25 cellular contexts compared by ENCODE assay signal in the genomic region with DNA sequence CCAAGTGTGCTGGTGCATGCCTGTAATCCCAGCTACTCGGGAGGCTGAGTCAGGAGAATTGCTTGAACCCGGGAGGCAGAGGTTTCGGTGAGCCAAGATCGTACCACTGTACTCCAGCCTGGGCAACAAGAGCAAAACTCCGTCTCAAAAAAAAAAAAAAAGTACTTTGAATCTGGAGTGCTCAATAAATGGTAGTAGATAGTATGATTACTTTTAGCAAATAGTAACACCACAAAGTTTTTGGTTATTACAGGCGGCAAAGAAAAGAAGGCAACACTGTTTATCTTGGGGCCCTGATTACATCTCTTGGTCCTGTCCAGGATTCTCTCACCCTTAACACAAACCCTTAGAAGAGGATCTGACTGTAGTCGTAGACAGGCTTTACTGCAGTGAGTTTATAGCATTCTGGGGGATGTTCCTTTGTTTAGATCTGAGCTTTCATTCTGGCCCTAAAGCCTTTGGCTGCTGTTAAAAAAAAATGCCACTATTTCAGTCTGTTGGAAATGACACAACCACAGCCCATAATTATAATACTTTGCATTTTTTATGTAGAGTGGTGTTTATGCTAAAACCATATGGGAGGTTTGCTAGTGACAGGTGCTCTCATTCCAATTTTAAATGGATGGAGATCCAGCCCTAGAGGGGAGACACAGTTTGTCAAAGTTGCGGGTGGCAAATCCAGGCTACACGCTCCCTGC.
DNase-seq lines count a peak whose midpoint lies in the region; ATAC-seq, FAIRE-seq and TF ChIP-seq lines count a peak whose summit lies in the region.
"Had no signal": no experiment of that assay in that cellular context is flagged by ENCODE, and none has a peak within 500 bp of the region (broad histone marks: within the 10 kb centered on the region; RNA-seq: fewer than 3 reads in every experiment).

No MANE protein-coding gene starts in this region.

- no peak for ATAC-seq in HepG2
- ATAC-seq in right lobe of liver: no peak
- ATAC-seq in HG03196 (IDR thresholded peaks at IDR 0.05; ENCODE audit: unreplicated experiment): no peak
- no peak for ATAC-seq in HG02938 (IDR thresholded peaks at IDR 0.05; ENCODE audit: unreplicated experiment)
- no peak for ATAC-seq in HG03097 (IDR thresholded peaks at IDR 0.05; ENCODE audit: low FRiP score, unreplicated experiment)
- ATAC-seq: CD8-positive, alpha-beta T cell; HCT116 had no signal

- TF ChIP-seq EP300 in HepG2 (IDR thresholded peaks at IDR 0.05; ENCODE audit: low read depth in 2 of 2, low read length in 2 of 2): no peak
- no peak for TF ChIP-seq EP300 in HepG2 (CRISPR knock-in tag; IDR thresholded peaks at IDR 0.05; ENCODE audit: borderline replicate concordance)

- H3K9me3 ChIP-seq in HepG2 (ENCODE audit: low read length) (no peaks in the 10 kb centered on the region), right lobe of liver (no peaks in the 10 kb centered on the region)
- H3K9me3 ChIP-seq: Peyer's patch had no signal

- peaks cover 100% of the 10 kb centered on the region for H3K4me1 ChIP-seq in HepG2 (ENCODE audit: insufficient read depth, low read length)
- H3K4me1 ChIP-seq in right lobe of liver: no peaks in the 10 kb centered on the region

- peak overlapping the region; percentile 73 for H3K4me2 ChIP-seq in HepG2 (ENCODE audit: low read depth, low read length)

- CTCF ChIA-PET in HepG2 (lab: Yijun Ruan, JAX; ENCODE audit: low intra/inter-chr PET ratio, low total read pairs): no interaction called here

- no peak overlapping the region for H2AFZ ChIP-seq in HepG2 (ENCODE audit: low read length)

- intact Hi-C loops in HepG2 (cut with micrococcal nuclease; ENCODE audit: unreplicated experiment): loop anchor here (2.0 kb wide), 1 partner anchor 34 kb away; no protein-coding TSS in a partner anchor
- intact Hi-C loops in right lobe of liver (cut with DNase I): no loop called here

- peak overlapping the region; percentile 61 for H3K4me3 Mint-ChIP-seq in type B pancreatic cell
- H3K4me3 Mint-ChIP-seq: CD8-positive, alpha-beta T cell; IgD-negative memory B cell had no signal

- H3K4me3 ChIP-seq in HepG2 (replicated peaks in 1 of 3; ENCODE audit: insufficient read depth in 1 of 3, low read depth in 2 of 3, low read length in 3 of 3): peak overlapping the region in 1 of 3 experiments; percentile 14; a peak in 1 of 6 replicates
- H3K4me3 ChIP-seq in right lobe of liver: no peak overlapping the region
- H3K4me3 ChIP-seq: Peyer's patch had no signal

- peak overlapping the region; percentile 42 for H3K9ac ChIP-seq in HepG2 (ENCODE audit: insufficient read depth, low read depth, low read length)

- POLR2A ChIA-PET in HepG2 (lab: Yijun Ruan, JAX): interaction anchor here (1.4 kb wide), 1 partner anchor 30 kb away, joined by 3 read pairs; no protein-coding TSS in a partner anchor

- no peak for TF ChIP-seq RAD21 in HepG2 (CRISPR knock-in tag; IDR thresholded peaks at IDR 0.05)

- H3K36me3 ChIP-seq in HepG2 (replicated peaks in 1 of 2; ENCODE audit: control insufficient read depth in 1 of 2, insufficient read depth in 2 of 2, low read length in 2 of 2) (no peaks in the 10 kb centered on the region), right lobe of liver (no peaks in the 10 kb centered on the region)
- H3K36me3 ChIP-seq: Peyer's patch had no signal

- H3K36me3 Mint-ChIP-seq in type B pancreatic cell: no peaks in the 10 kb centered on the region
- H3K36me3 Mint-ChIP-seq: CD8-positive, alpha-beta T cell; IgD-negative memory B cell had no signal

- H3K27ac Mint-ChIP-seq in type B pancreatic cell: peak overlapping the region; percentile 90
- H3K27ac Mint-ChIP-seq: CD8-positive, alpha-beta T cell; IgD-negative memory B cell had no signal

- H3K9me3 Mint-ChIP-seq in type B pancreatic cell: no peaks in the 10 kb centered on the region
- H3K9me3 Mint-ChIP-seq: CD8-positive, alpha-beta T cell; IgD-negative memory B cell had no signal

- 88% methylated on average over 9 of the region's 9 CpGs for WGBS in HepG2 (ENCODE audit: low lambda C conversion rate)
- 98% methylated on average over 5 of the region's 9 CpGs for WGBS in right lobe of liver (ENCODE audit: insufficient coverage, low coverage, low lambda C conversion rate, missing lambda C conversion rate)

- peaks cover 22% of the 10 kb centered on the region for H3K4me1 Mint-ChIP-seq in type B pancreatic cell (ENCODE audit: unreplicated experiment)

- TF ChIP-seq POLR2A in HepG2 (IDR thresholded peaks at IDR 0.05; ENCODE audit: insufficient read depth in 1 of 2, low read depth in 2 of 2, low read length in 2 of 2): no peak
- TF ChIP-seq POLR2A in right lobe of liver (IDR thresholded peaks at IDR 0.05): no peak

- H3K27me3 Mint-ChIP-seq in type B pancreatic cell: no peaks in the 10 kb centered on the region
- H3K27me3 Mint-ChIP-seq: IgD-negative memory B cell had no signal

- in situ Hi-C loops in HepG2 (cut with HindIII; ENCODE audit: extremely low pct_ligation_motif_present, low pct_unique_long_range_greater_than_20kb): no loop called here

- H3K27ac ChIP-seq in HepG2 (ENCODE audit: extremely low read length, insufficient read depth, low read length): peak overlapping the region; percentile 72
- H3K27ac ChIP-seq in right lobe of liver: no peak overlapping the region
- peak overlapping the region; percentile 52 for H3K27ac ChIP-seq in VCaP
- H3K27ac ChIP-seq: Peyer's patch had no signal

- FAIRE-seq in HepG2 (lab: Jason Lieb, UNC): no peak
- FAIRE-seq: H1 had no signal

- no peak for DNase-seq in HepG2 (ENCODE audit: low spot score)
- no peak for DNase-seq in right lobe of liver
- peak; percentile 25 for DNase-seq in left kidney (ENCODE audit: low read depth, low spot score)
- DNase-seq in type B pancreatic cell (ENCODE audit: extremely low spot score, unreplicated experiment): no peak
- DNase-seq: AML-193; Calu3; CD8-positive, alpha-beta T cell; EL; GF-D8; Karpas-422; MV-4-11; NCI-H1105 treated with DMSO at 0.1 percent for 48 hours; NCI-H187; NCI-H2107; NCI-H2227 treated with DMSO at 0.1 percent for 48 hours; NCI-H510A; NCI-H82; Peyer's patch had no signal

- no peaks in the 10 kb centered on the region for H4K20me1 ChIP-seq in HepG2 (ENCODE audit: insufficient read depth, low read length)

- BruUV-seq in HepG2 (replicated peaks; lab: Mats Ljungman, UMichigan): no TSS peak

- no peak for TF ChIP-seq CTCF in HepG2 (CRISPR knock-in tag; IDR thresholded peaks at IDR 0.05)
- TF ChIP-seq CTCF in right lobe of liver (IDR thresholded peaks at IDR 0.05): no peak
- TF ChIP-seq CTCF in VCaP (conservative IDR thresholded peaks at IDR 0.05): no peak
- TF ChIP-seq CTCF in type B pancreatic cell (conservative IDR thresholded peaks at IDR 0.05): no peak

- H3K27me3 ChIP-seq in HepG2 (ENCODE audit: control insufficient read depth in 1 of 2, insufficient read depth in 2 of 2, low read length in 2 of 2): no peaks in the 10 kb centered on the region
- no peaks in the 10 kb centered on the region for H3K27me3 ChIP-seq in right lobe of liver
- H3K27me3 ChIP-seq: Peyer's patch had no signal

- H3K79me2 ChIP-seq in HepG2 (ENCODE audit: insufficient read depth, low read length): peaks cover 7% of the 10 kb centered on the region

TF ChIP-seq in HepG2, 621 proteins besides CTCF, POLR2A, EP300 and RAD21 (continues in another document):
- TF ChIP-seq NR2F2 (IDR thresholded peaks at IDR 0.05; ENCODE audit: borderline replicate concordance, low read depth) (no peak), ZFP1 (CRISPR knock-in tag; IDR thresholded peaks at IDR 0.05) (no peak), KLF6 (CRISPR knock-in tag; IDR thresholded peaks at IDR 0.05) (no peak), ZNF3 (CRISPR knock-in tag; IDR thresholded peaks at IDR 0.05) (no peak), ZNF569 (CRISPR knock-in tag; IDR thresholded peaks at IDR 0.05; ENCODE audit: borderline replicate concordance) (no peak), NFAT5 (CRISPR knock-in tag; IDR thresholded peaks at IDR 0.05) (no peak)

Comparison
In these comparisons a context has a peak if more than half of its experiments do, and no peak if none do; other contexts are left out.
1. H3K27ac ChIP-seq: peak in HepG2 (single experiment) and VCaP (single experiment); none in right lobe of liver (0 of 3).